In genomic region chr4:103162176-103162575, GRCh38 we compare ENCODE assay signal across 9 cellular contexts.
"Had no signal": no experiment of that assay in that cellular context is flagged by ENCODE, and none has a peak within 500 bp of the region (broad histone marks: within the 10 kb centered on the region; RNA-seq: fewer than 3 reads in every experiment).

No MANE protein-coding gene starts in this region.

- ATAC-seq: HCT116 had no signal

- DNase-seq: GM23248, GOT3, H7, IMR-90, KBM-7 had no signal

- H3K4me3 ChIP-seq: GM23248, HAP-1 had no signal

- H3K27ac ChIP-seq: GM23248, HL-60, KMS-11 had no signal

- H3K4me1 ChIP-seq: HAP-1 had no signal

- H3K9me3 ChIP-seq: HAP-1 had no signal

- H3K4me2 ChIP-seq: KMS-11 had no signal

- H3K9ac ChIP-seq: GM23248, KMS-11 had no signal

- H2AFZ ChIP-seq: GM23248 had no signal
